Comparison of ENCODE assay signal across 18 cellular contexts in the genomic region with DNA sequence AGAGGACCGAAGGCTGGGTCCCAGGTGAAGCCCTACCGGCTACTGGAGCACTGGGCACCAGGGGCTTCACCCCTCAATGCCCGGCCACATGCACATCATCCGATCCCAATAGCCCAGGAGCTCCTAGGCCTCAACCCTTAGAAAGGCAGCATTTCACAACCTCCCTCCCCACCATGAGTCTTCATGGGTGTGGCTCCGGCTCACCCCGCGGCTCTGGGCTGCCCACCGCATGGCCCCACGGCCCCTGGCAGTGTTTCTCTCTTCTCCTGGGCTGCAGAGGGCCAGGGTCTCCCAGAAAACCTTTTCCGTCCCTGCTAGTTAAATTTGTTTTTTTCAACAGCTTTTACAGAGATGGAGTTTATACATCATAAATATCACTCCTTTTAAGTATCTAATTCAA. TPM values are rescaled to one million over a fixed set of nuclear protein-coding genes. Genes with fewer than 3 reads are reported as not detected.
DNase-seq lines count a peak whose midpoint lies in the region; ATAC-seq, FAIRE-seq and TF ChIP-seq lines count a peak whose summit lies in the region.
"Had no signal": no experiment of that assay in that cellular context is flagged by ENCODE, and none has a peak within 500 bp of the region (broad histone marks: within the 10 kb centered on the region; RNA-seq: fewer than 3 reads in every experiment).

No MANE protein-coding gene starts in this region.

- H3K79me1 ChIP-seq in mesenchymal stem cell (replicated peaks; ENCODE audit: low read length, poor library complexity, severe bottlenecking): no peaks in the 10 kb centered on the region

- H4K8ac ChIP-seq in mesenchymal stem cell (ENCODE audit: low read length): no peak overlapping the region

- H3K9ac ChIP-seq in mesenchymal stem cell (ENCODE audit: low read length): no peak overlapping the region
- H3K9ac ChIP-seq: BLaER1 had no signal

- FAIRE-seq in GM19239 (lab: Jason Lieb, UNC): no peak
- FAIRE-seq: GM12878, GM18507, H1 had no signal

- no peak overlapping the region for H2BK120ac ChIP-seq in mesenchymal stem cell (ENCODE audit: low read depth, low read length)

- H3K4ac ChIP-seq in mesenchymal stem cell (ENCODE audit: low read depth in 1 of 2, low read length in 2 of 2): no peak overlapping the region

- H3K4me1 Mint-ChIP-seq in type B pancreatic cell (ENCODE audit: unreplicated experiment): peaks cover 38% of the 10 kb centered on the region

- intact Hi-C loops in Right ventricle myocardium inferior (cut with DNase I) (no loop called here), heart right ventricle (cut with DNase I) (no loop called here), lower lobe of right lung (cut with DNase I) (no loop called here)

- H3K23ac ChIP-seq in mesenchymal stem cell (ENCODE audit: low read length in 2 of 2): no peak overlapping the region

- TF ChIP-seq CTCF in heart right ventricle (IDR thresholded peaks at IDR 0.05): no peak
- TF ChIP-seq CTCF in type B pancreatic cell (conservative IDR thresholded peaks at IDR 0.05): no peak
- TF ChIP-seq CTCF in lower lobe of right lung (IDR thresholded peaks at IDR 0.05): no peak

- peak; percentile 51 for DNase-seq in Right ventricle myocardium inferior (ENCODE audit: missing footprints)
- no peak for DNase-seq in heart right ventricle
- peak; percentile 14 for DNase-seq in NOMO-1 treated with dmso at 0.1 percent for 144 hours (lab: John Stamatoyannopoulos, UW; ENCODE audit: unreplicated experiment)
- DNase-seq in mesenchymal stem cell: no peak
- DNase-seq in type B pancreatic cell (ENCODE audit: extremely low spot score, unreplicated experiment): no peak
- DNase-seq in GM19239 (ENCODE audit: insufficient read length, low spot score): no peak
- DNase-seq in lower lobe of right lung: no peak
- DNase-seq: 8988T, AML-193, DMS79, HFFc6 had no signal

- no peak overlapping the region for H2AK5ac ChIP-seq in mesenchymal stem cell (ENCODE audit: low read length, severe bottlenecking)

- H3K36me3 ChIP-seq in heart right ventricle: no peaks in the 10 kb centered on the region
- H3K36me3 ChIP-seq in mesenchymal stem cell (ENCODE audit: control insufficient read depth in 1 of 2, insufficient read depth in 2 of 2, low read depth in 1 of 2, low read length in 2 of 2): no peaks in the 10 kb centered on the region
- no peaks in the 10 kb centered on the region for H3K36me3 ChIP-seq in lower lobe of right lung
- H3K36me3 ChIP-seq: BLaER1, HAP-1 had no signal

- peaks cover 0 to 83% (median 46%) of the 10 kb centered on the region in 7 donors for H3K27me3 ChIP-seq in heart right ventricle
- H3K27me3 ChIP-seq in mesenchymal stem cell (ENCODE audit: control insufficient read depth in 1 of 2, insufficient read depth in 1 of 2, low read length in 2 of 2): peaks cover 0 to 26% of the 10 kb centered on the region in 2 experiments
- H3K27me3 ChIP-seq in lower lobe of right lung (ENCODE audit: low read depth): peaks cover 15% of the 10 kb centered on the region
- H3K27me3 ChIP-seq: BLaER1 had no signal

- no peak overlapping the region for H3K4me2 ChIP-seq in mesenchymal stem cell (ENCODE audit: low read length, poor library complexity, severe bottlenecking)
- H3K4me2 ChIP-seq: BLaER1 had no signal

- no peak overlapping the region for H2AFZ ChIP-seq in mesenchymal stem cell (ENCODE audit: low read depth, low read length)

- WGBS in heart right ventricle, 2 donors: 84 to 85% methylated on average over 10 of the region's 10 CpGs
- 92% methylated on average over 9 of the region's 10 CpGs for WGBS in mesenchymal stem cell

- peak overlapping the region in 1 of 2 experiments; percentile 70 for H2BK12ac ChIP-seq in mesenchymal stem cell (ENCODE audit: low read length in 2 of 2)

- no peaks in the 10 kb centered on the region for H3K36me3 Mint-ChIP-seq in type B pancreatic cell

- H3K4me3 ChIP-seq in heart right ventricle (no peak overlapping the region), mesenchymal stem cell (ENCODE audit: insufficient read depth in 1 of 2, low read depth in 1 of 2, low read length in 2 of 2) (no peak overlapping the region), lower lobe of right lung (no peak overlapping the region)
- H3K4me3 ChIP-seq: BLaER1, GM12878, HAP-1 had no signal

- peak overlapping the region; percentile 36 for H3K4me3 Mint-ChIP-seq in type B pancreatic cell
- H3K4me3 Mint-ChIP-seq: HFFc6 had no signal

- H3K27ac ChIP-seq in heart right ventricle: no peak overlapping the region
- H3K27ac ChIP-seq in mesenchymal stem cell (ENCODE audit: low read length, poor library complexity, severe bottlenecking): no peak overlapping the region
- H3K27ac ChIP-seq in lower lobe of right lung: no peak overlapping the region
- H3K27ac ChIP-seq: BLaER1, HL-60 had no signal

- no peaks in the 10 kb centered on the region for H3K9me3 Mint-ChIP-seq in type B pancreatic cell
- H3K9me3 Mint-ChIP-seq: HFFc6 had no signal

- no peak for ATAC-seq in Right ventricle myocardium inferior
- ATAC-seq in heart right ventricle: no peak
- no peak for ATAC-seq in lower lobe of right lung
- no peak for ATAC-seq in GM19035 (IDR thresholded peaks at IDR 0.05; ENCODE audit: unreplicated experiment)
- ATAC-seq: GM12878 had no signal

- H3K4me1 ChIP-seq in heart right ventricle (peaks cover 0 to 2% (median 0%) of the 10 kb centered on the region in 9 donors), mesenchymal stem cell (ENCODE audit: control insufficient read depth, insufficient read depth, low read depth, low read length) (peaks cover 23% of the 10 kb centered on the region), lower lobe of right lung (no peaks in the 10 kb centered on the region)
- H3K4me1 ChIP-seq: HAP-1 had no signal

- H3K27me3 Mint-ChIP-seq in type B pancreatic cell: peaks cover 14% of the 10 kb centered on the region

- H3K27ac Mint-ChIP-seq in type B pancreatic cell: no peak overlapping the region
- H3K27ac Mint-ChIP-seq: HFFc6 had no signal

- H3K18ac ChIP-seq in mesenchymal stem cell (ENCODE audit: low read depth in 1 of 2, low read length in 2 of 2): no peak overlapping the region

- no peak overlapping the region for H3K14ac ChIP-seq in mesenchymal stem cell (ENCODE audit: low read length in 2 of 2)

- peak overlapping the region; percentile 6 for H2BK15ac ChIP-seq in mesenchymal stem cell (ENCODE audit: low read depth, poor library complexity, severe bottlenecking)

- H2BK5ac ChIP-seq in mesenchymal stem cell (ENCODE audit: low read depth, low read length, poor library complexity, severe bottlenecking): no peak overlapping the region

- H3K9me3 ChIP-seq in heart right ventricle: no peaks in the 10 kb centered on the region
- no peaks in the 10 kb centered on the region for H3K9me3 ChIP-seq in mesenchymal stem cell (ENCODE audit: control insufficient read depth, low read length)
- no peaks in the 10 kb centered on the region for H3K9me3 ChIP-seq in lower lobe of right lung
- H3K9me3 ChIP-seq: BLaER1, HAP-1 had no signal

- no peak overlapping the region for H4K91ac ChIP-seq in mesenchymal stem cell (ENCODE audit: low read length)

RNA-seq across cellular contexts. Expression of a gene that starts 28.6 kb away (rescaled TPM):
- total RNA-seq in Right ventricle myocardium inferior: 52.3 TPM
- total RNA-seq in heart right ventricle: 10 to 100 TPM in 3 of 10 donors, 1 to 10 TPM in 7; 1.3 to 35.0 (median 7.4) TPM
- polyA plus RNA-seq in heart right ventricle: 1 to 10 TPM; 3.2 to 7.8 TPM
- 80.9 TPM for polyA plus RNA-seq in mesenchymal stem cell (2013, experiment 1 of 2)
- polyA plus RNA-seq in mesenchymal stem cell (2013, experiment 2 of 2): 81.8 TPM
- 149 and 405 TPM in 2 replicates for total RNA-seq in type B pancreatic cell (ENCODE audit: low replicate concordance)
- total RNA-seq in lower lobe of right lung: not detected
- total RNA-seq: HFFc6 had no signal
- polyA plus RNA-seq: GM12878 had no signal

Comparison
In these comparisons a context has a peak if more than half of its experiments do, and no peak if none do; other contexts are left out.
1. DNase-seq: peak in Right ventricle myocardium inferior (single experiment) and NOMO-1 treated with dmso at 0.1 percent for 144 hours (single experiment); none in heart right ventricle (0 of 2), mesenchymal stem cell (single experiment), type B pancreatic cell (single experiment), GM19239 (single experiment) and lower lobe of right lung (single experiment).